In genomic region chr5:5207832-5208231, GRCh38 we compare ENCODE assay signal across 26 cellular contexts.
"Had no signal": no experiment of that assay in that cellular context is flagged by ENCODE, and none has a peak within 500 bp of the region (broad histone marks: within the 10 kb centered on the region; RNA-seq: fewer than 3 reads in every experiment).

No MANE protein-coding gene starts in this region.

- H3K36me3 ChIP-seq: esophagus squamous epithelium, gastrocnemius medialis, heart right ventricle, left lung, lower lobe of right lung had no signal

- ATAC-seq: esophagus mucosa, gastrocnemius medialis, heart right ventricle, left cardiac atrium, left lung, left ventricle myocardium superior, lower lobe of right lung had no signal

- H3K27me3 ChIP-seq: dorsolateral prefrontal cortex, esophagus squamous epithelium, gastrocnemius medialis, left lung had no signal

- H3K4me3 ChIP-seq: coronary artery, dorsolateral prefrontal cortex, esophagus squamous epithelium, gastrocnemius medialis, heart right ventricle, left lung, lower lobe of right lung had no signal

- H3K4me1 ChIP-seq: esophagus squamous epithelium, heart right ventricle, left lung, lower lobe of right lung had no signal

- H3K9me3 ChIP-seq: esophagus squamous epithelium, gastrocnemius medialis, heart right ventricle, left lung, lower lobe of right lung had no signal

- FAIRE-seq: colon, endometrium, islet of Langerhans, keratinocyte had no signal

- DNase-seq: dermis blood vessel endothelial cell; dorsolateral prefrontal cortex; effector CD4-positive, alpha-beta T cell; effector memory CD4-positive, alpha-beta T cell; erythroblast; esophagus squamous epithelium; foreskin fibroblast; foreskin melanocyte; gastrocnemius medialis; glutamatergic neuron; head of caudate nucleus; heart right ventricle; hippocampal formation; left cardiac atrium; left lung; left ventricle myocardium superior; lower lobe of right lung; mesenchymal stem cell; midbrain had no signal

- H3K27ac ChIP-seq: coronary artery, dorsolateral prefrontal cortex, epithelial cell of prostate, esophagus squamous epithelium, gastrocnemius medialis, heart right ventricle, left lung, lower lobe of right lung had no signal
